Comparison of ENCODE assay signal across 1 cellular context in genomic region chr1:201480231-201481003, GRCh38.
TF ChIP-seq lines count a peak whose summit lies in the region.

No MANE protein-coding gene starts in this region.

TF ChIP-seq in HEK293, 187 proteins besides CTCF, POLR2A, EP300 and RAD21 (continued from another document and continues in another):
- TF ChIP-seq ZSCAN5A (tag by site-specific recombination; IDR thresholded peaks at IDR 0.05) (no peak), ZNF692 (tag by site-specific recombination; IDR thresholded peaks at IDR 0.05) (0 out of 2 replicates have a peak, but pooled peaks have one; percentile 19), ZNF658 (tag by site-specific recombination; IDR thresholded peaks at IDR 0.05) (no peak), ZEB2 (tag by site-specific recombination; IDR thresholded peaks at IDR 0.05) (peak; percentile 58; the same call in 1 of the 2 replicates), ZBTB6 (tag by site-specific recombination; IDR thresholded peaks at IDR 0.05) (no peak), ZNF426 (tag by site-specific recombination; IDR thresholded peaks at IDR 0.05) (no peak), ZNF529 (tag by site-specific recombination; IDR thresholded peaks at IDR 0.05; ENCODE audit: insufficient replicate concordance) (no peak), HOXA7 (CRISPR knock-in tag; IDR thresholded peaks at IDR 0.05; ENCODE audit: borderline replicate concordance) (no peak), ZNF701 (tag by site-specific recombination; IDR thresholded peaks at IDR 0.05) (no peak), ZFP41 (tag by site-specific recombination; IDR thresholded peaks at IDR 0.05; ENCODE audit: borderline replicate concordance) (no peak), ZNF843 (tag by site-specific recombination; IDR thresholded peaks at IDR 0.05) (no peak), PATZ1 (tag by site-specific recombination; IDR thresholded peaks at IDR 0.05) (0 out of 2 replicates have a peak, but pooled peaks have one; percentile 29), FEZF1 (tag by site-specific recombination; IDR thresholded peaks at IDR 0.05) (peak; percentile 34; the same call in 1 of the 2 replicates), ZNF621 (tag by site-specific recombination; IDR thresholded peaks at IDR 0.05) (no peak), KLF7 (tag by site-specific recombination; IDR thresholded peaks at IDR 0.05; ENCODE audit: borderline replicate concordance) (peak; percentile 37; the same call in 1 of the 2 replicates), ZBTB17 (tag by site-specific recombination; IDR thresholded peaks at IDR 0.05) (peak; percentile 25; the same call in 1 of the 2 replicates), ZNF518A (tag by site-specific recombination; conservative IDR thresholded peaks at IDR 0.05; ENCODE audit: low read depth) (no peak), ZFP69B (tag by site-specific recombination; IDR thresholded peaks at IDR 0.05) (0 out of 2 replicates have a peak, but pooled peaks have one; percentile 19), REPIN1 (tag by site-specific recombination; IDR thresholded peaks at IDR 0.05; ENCODE audit: low read depth) (no peak), BCL11B (tag by site-specific recombination; IDR thresholded peaks at IDR 0.05; ENCODE audit: low read depth) (no peak), ZNF777 (tag by site-specific recombination; IDR thresholded peaks at IDR 0.05; ENCODE audit: borderline replicate concordance) (no peak), ZNF513 (tag by site-specific recombination; IDR thresholded peaks at IDR 0.05) (no peak), ZNF792 (tag by site-specific recombination; IDR thresholded peaks at IDR 0.05) (no peak), ZNF335 (tag by site-specific recombination; conservative IDR thresholded peaks at IDR 0.05) (peak; percentile 54), WT1 (tag by site-specific recombination; IDR thresholded peaks at IDR 0.05) (0 out of 2 replicates have a peak, but pooled peaks have one; percentile 14), INSM2 (tag by site-specific recombination; IDR thresholded peaks at IDR 0.05) (no peak), KLF9 (tag by site-specific recombination; IDR thresholded peaks at IDR 0.05; ENCODE audit: low read depth) (peak; percentile 93), ZBTB20 (tag by site-specific recombination; IDR thresholded peaks at IDR 0.05) (peak; percentile 98), GLIS1 (tag by site-specific recombination; IDR thresholded peaks at IDR 0.05) (peak; percentile 43), ZNF302 (tag by site-specific recombination; IDR thresholded peaks at IDR 0.05; ENCODE audit: low read depth) (no peak), ZNF132 (tag by site-specific recombination; IDR thresholded peaks at IDR 0.05; ENCODE audit: borderline replicate concordance) (no peak), ZNF600 (tag by site-specific recombination; IDR thresholded peaks at IDR 0.05) (peak; percentile 94), KLF10 (tag by site-specific recombination; IDR thresholded peaks at IDR 0.05) (peak; percentile 92), ZIC2 (tag by site-specific recombination; IDR thresholded peaks at IDR 0.05) (no peak), SP7 (tag by site-specific recombination; IDR thresholded peaks at IDR 0.05) (peak; percentile 17), ZNF211 (tag by site-specific recombination; IDR thresholded peaks at IDR 0.05; ENCODE audit: low read depth) (no peak), ZSCAN23 (tag by site-specific recombination; IDR thresholded peaks at IDR 0.05) (no peak), ZNF654 (tag by site-specific recombination; IDR thresholded peaks at IDR 0.05; ENCODE audit: low read depth) (0 out of 2 replicates have a peak, but pooled peaks have one; percentile 5), ZBTB8A (tag by site-specific recombination; IDR thresholded peaks at IDR 0.05) (0 out of 2 replicates have a peak, but pooled peaks have one; percentile 27), MEIS1 (CRISPR knock-in tag; IDR thresholded peaks at IDR 0.05; ENCODE audit: borderline replicate concordance) (no peak), KLF1 (tag by site-specific recombination; IDR thresholded peaks at IDR 0.05) (peak; percentile 79), ZNF10 (tag by site-specific recombination; IDR thresholded peaks at IDR 0.05) (peak; percentile 75), SP2 (tag by site-specific recombination; IDR thresholded peaks at IDR 0.05) (peak; percentile 66), ZNF629 (tag by site-specific recombination; IDR thresholded peaks at IDR 0.05) (0 out of 2 replicates have a peak, but pooled peaks have one; percentile 21), KLF8 (tag by site-specific recombination; IDR thresholded peaks at IDR 0.05) (peak; percentile 67), ZNF223 (tag by site-specific recombination; IDR thresholded peaks at IDR 0.05) (no peak), ZBTB44 (tag by site-specific recombination; IDR thresholded peaks at IDR 0.05) (no peak), ZBTB26 (tag by site-specific recombination; optimal IDR thresholded peaks at IDR 0.05) (peak; percentile 12), KLF16 (tag by site-specific recombination; IDR thresholded peaks at IDR 0.05) (peak; percentile 75), ZNF837 (tag by site-specific recombination; IDR thresholded peaks at IDR 0.05) (no peak), ZBTB7A (tag by site-specific recombination; IDR thresholded peaks at IDR 0.05; ENCODE audit: low read depth) (no peak)
